Comparison of ENCODE assay signal across 17 cellular contexts in genomic region chr5:4977421-4977820, GRCh38.
DNase-seq lines count a peak whose midpoint lies in the region; FAIRE-seq and TF ChIP-seq lines count a peak whose summit lies in the region.
"Had no signal": no experiment of that assay in that cellular context is flagged by ENCODE, and none has a peak within 500 bp of the region (broad histone marks: within the 10 kb centered on the region; RNA-seq: fewer than 3 reads in every experiment).

No MANE protein-coding gene starts in this region.

- TF ChIP-seq CTCF in astrocyte (IDR thresholded peaks at IDR 0.05; ENCODE audit: insufficient read depth, low read depth, low read length): no peak
- TF ChIP-seq CTCF in sigmoid colon (IDR thresholded peaks at IDR 0.05): no peak

- TF ChIP-seq POLR2A in sigmoid colon (IDR thresholded peaks at IDR 0.05): no peak

- intact Hi-C loops in sigmoid colon (cut with DNase I): no loop called here

- H4K20me1 ChIP-seq in GM23248 (ENCODE audit: insufficient read depth) (no peaks in the 10 kb centered on the region), astrocyte (ENCODE audit: insufficient read depth, low read length) (no peaks in the 10 kb centered on the region)

- no peaks in the 10 kb centered on the region for H3K27me3 Mint-ChIP-seq in astrocyte (ENCODE audit: low read depth, unreplicated experiment)

- no peak overlapping the region for H3K27ac ChIP-seq in GM23248
- H3K27ac ChIP-seq in astrocyte (ENCODE audit: low read depth, low read length): peak overlapping the region; percentile 47
- H3K27ac ChIP-seq in sigmoid colon: no peak overlapping the region

- H3K4me1 ChIP-seq in GM23248 (ENCODE audit: insufficient read depth) (peaks cover 10% of the 10 kb centered on the region; the same call in 1 of the 2 replicates), astrocyte (ENCODE audit: insufficient read depth, low read length) (peaks cover 13% of the 10 kb centered on the region), sigmoid colon (no peaks in the 10 kb centered on the region)

- no peaks in the 10 kb centered on the region for H3K9me3 ChIP-seq in GM23248 (ENCODE audit: low read depth)
- H3K9me3 ChIP-seq in astrocyte (ENCODE audit: insufficient read depth, low read depth, low read length): no peaks in the 10 kb centered on the region
- H3K9me3 ChIP-seq in sigmoid colon: no peaks in the 10 kb centered on the region

- in situ Hi-C loops in GM23248 (cut with MboI): no loop called here

- peaks cover 7% of the 10 kb centered on the region for H3F3A ChIP-seq in GM23248 (ENCODE audit: insufficient read depth)

- H3K9me2 ChIP-seq in GM23248 (ENCODE audit: insufficient read depth): no peaks in the 10 kb centered on the region

- H3K9me3 Mint-ChIP-seq in astrocyte (ENCODE audit: unreplicated experiment): peaks cover 2% of the 10 kb centered on the region

- H3K79me2 ChIP-seq in GM23248 (ENCODE audit: insufficient read depth): no peaks in the 10 kb centered on the region
- H3K79me2 ChIP-seq in astrocyte (ENCODE audit: insufficient read depth, low read length): no peaks in the 10 kb centered on the region

- H3K4me3 ChIP-seq in GM23248 (no peak overlapping the region), astrocyte (ENCODE audit: insufficient read depth, low read depth, low read length) (no peak overlapping the region), sigmoid colon (no peak overlapping the region)

- H3K9ac ChIP-seq in GM23248 (no peak overlapping the region), astrocyte (ENCODE audit: low read length) (no peak overlapping the region)

- peaks cover 14% of the 10 kb centered on the region for H3K4me1 Mint-ChIP-seq in astrocyte (ENCODE audit: low read depth, unreplicated experiment)
- H3K4me1 Mint-ChIP-seq: CD14-positive monocyte had no signal

- FAIRE-seq in astrocyte (lab: Jason Lieb, UNC): no peak
- FAIRE-seq: G401.6 had no signal

- H3K27me3 ChIP-seq in GM23248 (replicated peaks; ENCODE audit: insufficient read depth): peaks cover 51% of the 10 kb centered on the region
- peaks cover 2% of the 10 kb centered on the region for H3K27me3 ChIP-seq in astrocyte (ENCODE audit: insufficient read depth, low read length)
- H3K27me3 ChIP-seq in sigmoid colon: no peaks in the 10 kb centered on the region

- H3K4me2 ChIP-seq in GM23248 (ENCODE audit: unreplicated experiment) (no peak overlapping the region), astrocyte (ENCODE audit: low read length) (peak overlapping the region; percentile 63)

- no peak overlapping the region for H3K4me3 Mint-ChIP-seq in astrocyte (ENCODE audit: unreplicated experiment)
- H3K4me3 Mint-ChIP-seq: CD14-positive monocyte had no signal

- H2AFZ ChIP-seq in GM23248 (no peak overlapping the region), astrocyte (ENCODE audit: low read depth, low read length) (no peak overlapping the region)

- no peak overlapping the region for H3K27ac Mint-ChIP-seq in astrocyte (ENCODE audit: unreplicated experiment)
- H3K27ac Mint-ChIP-seq: CD14-positive monocyte had no signal

- no peak for TF ChIP-seq EP300 in sigmoid colon (IDR thresholded peaks at IDR 0.05)

- 3 to 4% methylated on average over 2 of the region's 2 CpGs for WGBS in GM23248 (ENCODE audit: low coverage in 1 of 2, low lambda C conversion rate in 2 of 2, missing lambda C conversion rate in 2 of 2), 2 experiments
- WGBS in sigmoid colon, 2 donors: 15 to 43% methylated on average over 2 of the region's 2 CpGs

- DNase-seq in GM23248 (peak; percentile 30), astrocyte (ENCODE audit: low read depth) (peak; percentile 65), kidney glomerular epithelial cell (lab: John Stamatoyannopoulos, UW) (peak; percentile 38), pons (ENCODE audit: low spot score) (peak; percentile 39), sigmoid colon (no peak), MV-4-11 (lab: John Stamatoyannopoulos, UW) (no peak), OCI-M2 (lab: John Stamatoyannopoulos, UW; ENCODE audit: unreplicated experiment) (no peak)
- DNase-seq: DND-41, H7, KG1, NCI-H1417, NCI-H187, NCI-H2107, NCI-H226, NCI-H524 treated with DMSO at 0.1 percent for 48 hours had no signal

- H3K36me3 Mint-ChIP-seq in astrocyte (ENCODE audit: low read depth, unreplicated experiment): no peaks in the 10 kb centered on the region
- H3K36me3 Mint-ChIP-seq: CD14-positive monocyte had no signal

- no peaks in the 10 kb centered on the region for H3K36me3 ChIP-seq in GM23248 (ENCODE audit: low read depth)
- H3K36me3 ChIP-seq in astrocyte (ENCODE audit: insufficient read depth, low read length): no peaks in the 10 kb centered on the region
- no peaks in the 10 kb centered on the region for H3K36me3 ChIP-seq in sigmoid colon

Comparison
In these comparisons a context has a peak if more than half of its experiments do, and no peak if none do; other contexts are left out.
1. DNase-seq: peak in GM23248 (single experiment), astrocyte (single experiment), kidney glomerular epithelial cell (single experiment) and pons (single experiment); none in sigmoid colon (single experiment), MV-4-11 (single experiment) and OCI-M2 (single experiment).